Comparison of ENCODE assay signal across 1 cellular context in the genomic region with DNA sequence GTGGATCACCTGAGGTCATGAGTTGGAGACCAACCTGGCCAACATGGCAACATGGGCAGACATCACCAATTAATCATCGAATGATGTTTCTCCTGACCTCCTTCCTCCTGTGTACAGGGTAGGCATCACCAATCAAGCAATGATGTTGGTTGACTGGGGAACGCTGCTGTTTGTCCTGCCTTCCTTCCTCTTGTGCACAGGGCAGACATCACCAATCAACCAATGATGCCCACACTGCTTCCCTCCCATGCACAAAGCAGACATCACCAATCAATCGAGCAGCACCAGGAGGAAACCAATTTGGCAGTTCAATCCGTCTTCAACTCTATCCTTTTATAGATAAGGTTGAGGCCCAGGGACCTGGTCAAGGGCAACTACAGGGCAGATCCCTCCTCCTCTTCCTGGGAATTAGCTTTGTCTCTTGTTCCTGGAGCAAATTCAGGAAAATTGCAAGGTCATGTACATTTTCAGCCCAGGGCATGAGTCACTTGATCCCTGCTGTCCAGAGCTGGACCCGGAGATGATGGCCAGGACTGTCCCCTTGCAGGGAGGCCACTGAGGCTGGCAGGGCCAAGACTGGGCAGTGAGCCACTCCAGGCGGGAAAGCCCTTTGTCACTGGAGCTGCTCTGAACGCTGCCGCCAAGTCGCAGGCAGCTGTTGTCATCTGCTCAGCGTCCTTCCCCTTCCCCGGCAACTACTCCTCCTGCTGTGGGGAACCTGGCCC.
A peak's percentile ranks its signal among the peaks of the same experiment; 100 is the strongest.
TF ChIP-seq lines count a peak whose summit lies in the region.

No MANE protein-coding gene starts in this region.

TF ChIP-seq in HepG2, 621 proteins besides CTCF, POLR2A, EP300 and RAD21 (continued from another document):
- TF ChIP-seq GMEB1 (CRISPR knock-in tag; IDR thresholded peaks at IDR 0.05; ENCODE audit: borderline replicate concordance) = no peak
- peak; percentile 75 to 90 for TF ChIP-seq MAFK (conservative IDR thresholded peaks at IDR 0.05 in 1 of 2, IDR thresholded peaks at IDR 0.05 in 1 of 2; ENCODE audit: low read length in 2 of 2)
